Comparison of ENCODE assay signal across 14 cellular contexts in genomic region chr12:92560713-92561542, GRCh38.
A peak's percentile ranks its signal among the peaks of the same experiment; 100 is the strongest.
DNase-seq lines count a peak whose midpoint lies in the region; ATAC-seq lines count a peak whose summit lies in the region.
"Had no signal": no experiment of that assay in that cellular context is flagged by ENCODE, and none has a peak within 500 bp of the region (broad histone marks: within the 10 kb centered on the region; RNA-seq: fewer than 3 reads in every experiment).

No MANE protein-coding gene starts in this region.

- no peaks in the 10 kb centered on the region for H3K27me3 Mint-ChIP-seq in activated T-cell treated with anti-CD3 and anti-CD28 coated beads, Interleukin-2, amount 50 U/mL, for 72 hours (ENCODE audit: low read depth)
- no peaks in the 10 kb centered on the region for H3K27me3 Mint-ChIP-seq in memory B cell
- H3K27me3 Mint-ChIP-seq: naive thymus-derived CD8-positive, alpha-beta T cell had no signal

- H3K9ac ChIP-seq in adipocyte (ENCODE audit: low read length) (peak overlapping the region; percentile 62), subcutaneous abdominal adipose tissue (ENCODE audit: low read length in 5 of 5) (no peak overlapping the region)

- DNase-seq in activated T-cell treated with anti-CD3 and anti-CD28 coated beads, Interleukin-2, amount 50 U/mL, for 72 hours = no peak
- DNase-seq in activated T-cell treated with anti-CD3 and anti-CD28 coated beads for 4 hours (no peak), adipocyte (ENCODE audit: low read depth) (no peak), memory B cell (ENCODE audit: low spot score in 2 of 2) (no peak), HuH-7 (ENCODE audit: low spot score) (no peak), amniotic stem cell (lab: John Stamatoyannopoulos, UW) (no peak), posterior cingulate gyrus (no peak)
- DNase-seq: ACHN; immature natural killer cell; KG1; naive thymus-derived CD8-positive, alpha-beta T cell; NCI-H146; NCI-H510A treated with DMSO at 0.1 percent for 48 hours had no signal

- no peak for ATAC-seq in activated T-cell treated with anti-CD3 and anti-CD28 coated beads, Interleukin-2, amount 50 U/mL, for 72 hours (replicated peaks in 1 of 2)
- ATAC-seq in memory B cell (ENCODE audit: low read depth) = no peak
- ATAC-seq: naive thymus-derived CD8-positive, alpha-beta T cell had no signal

- H3K27ac ChIP-seq in subcutaneous abdominal adipose tissue (ENCODE audit: low read depth, low read length) = peak overlapping the region; percentile 88

- intact Hi-C loops in posterior cingulate gyrus (cut with DNase I) = loop anchor here (10.0 kb wide), 1 partner anchor 976 kb away; no protein-coding TSS in a partner anchor

- H3K36me3 ChIP-seq in adipocyte (ENCODE audit: control insufficient read depth, insufficient read depth, low read length, severe bottlenecking) (no peaks in the 10 kb centered on the region), subcutaneous abdominal adipose tissue (ENCODE audit: control insufficient read depth in 5 of 5, insufficient read depth in 5 of 5, low read length in 5 of 5) (no peaks in the 10 kb centered on the region)

- H3K4me1 ChIP-seq in adipocyte (ENCODE audit: control insufficient read depth, insufficient read depth, low read length) (peaks cover 38% of the 10 kb centered on the region), subcutaneous abdominal adipose tissue (ENCODE audit: control insufficient read depth in 5 of 5, insufficient read depth in 5 of 5, low read length in 5 of 5) (peaks cover 0 to 23% (median 18%) of the 10 kb centered on the region in 5 donors)

- H3K4me3 ChIP-seq in adipocyte (ENCODE audit: low read length) (peak overlapping the region; percentile 37), subcutaneous abdominal adipose tissue (ENCODE audit: low read depth in 1 of 5, low read length in 5 of 5) (peak overlapping the region in 1 of 5 donors; percentile 2)

- H3K4me3 Mint-ChIP-seq in activated T-cell treated with anti-CD3 and anti-CD28 coated beads, Interleukin-2, amount 50 U/mL, for 72 hours = peak overlapping the region in 1 of 2 donors; percentile 22
- no peak overlapping the region for H3K4me3 Mint-ChIP-seq in memory B cell
- H3K4me3 Mint-ChIP-seq: immature natural killer cell; naive thymus-derived CD8-positive, alpha-beta T cell had no signal

- H3K27me3 ChIP-seq in adipocyte (replicated peaks; ENCODE audit: control insufficient read depth, insufficient read depth, low read length) = no peaks in the 10 kb centered on the region
- H3K27me3 ChIP-seq in subcutaneous abdominal adipose tissue (ENCODE audit: control insufficient read depth in 5 of 5, insufficient read depth in 4 of 5, low read length in 5 of 5) = no peaks in the 10 kb centered on the region

- H3K9me3 ChIP-seq in adipocyte (ENCODE audit: control insufficient read depth, low read length) = no peaks in the 10 kb centered on the region
- no peaks in the 10 kb centered on the region for H3K9me3 ChIP-seq in subcutaneous abdominal adipose tissue (ENCODE audit: control insufficient read depth in 5 of 5, low read length in 5 of 5)

- peaks cover 4 to 8% of the 10 kb centered on the region in 2 donors for H3K36me3 Mint-ChIP-seq in activated T-cell treated with anti-CD3 and anti-CD28 coated beads, Interleukin-2, amount 50 U/mL, for 72 hours (ENCODE audit: insufficient read depth in 2 of 2)
- peaks cover 3% of the 10 kb centered on the region for H3K36me3 Mint-ChIP-seq in memory B cell

- peak overlapping the region; percentile 3 for H3K27ac Mint-ChIP-seq in activated T-cell treated with anti-CD3 and anti-CD28 coated beads, Interleukin-2, amount 50 U/mL, for 72 hours
- peak overlapping the region; percentile 56 for H3K27ac Mint-ChIP-seq in memory B cell

- H3K4me1 Mint-ChIP-seq in activated T-cell treated with anti-CD3 and anti-CD28 coated beads, Interleukin-2, amount 50 U/mL, for 72 hours (ENCODE audit: low read depth) = peaks cover 28% of the 10 kb centered on the region
- peaks cover 49% of the 10 kb centered on the region for H3K4me1 Mint-ChIP-seq in memory B cell

- H3K9me3 Mint-ChIP-seq in activated T-cell treated with anti-CD3 and anti-CD28 coated beads, Interleukin-2, amount 50 U/mL, for 72 hours = peaks cover 0 to 2% of the 10 kb centered on the region in 2 donors
- peaks cover 2% of the 10 kb centered on the region for H3K9me3 Mint-ChIP-seq in memory B cell
